ENCODE assay signal across 25 cellular contexts in the genomic region with DNA sequence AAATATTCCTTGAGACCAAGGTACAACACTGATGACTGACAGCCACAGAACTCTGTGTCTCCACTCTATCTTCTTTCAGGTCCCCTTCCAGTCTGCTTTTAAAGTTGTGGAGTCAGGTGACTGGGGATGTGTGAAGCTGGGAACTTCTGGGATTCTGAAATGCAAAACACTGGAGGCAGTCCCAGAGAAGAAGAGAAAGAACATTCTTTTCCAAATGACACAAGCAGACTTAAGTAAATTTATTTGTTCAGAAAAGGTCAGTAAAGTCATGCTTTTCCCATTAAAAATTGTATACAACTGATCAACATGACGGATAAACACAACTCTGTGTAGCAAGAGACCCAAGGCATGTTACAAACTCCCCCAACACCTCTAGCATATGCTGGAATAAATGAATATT.
DNase-seq lines count a peak whose midpoint lies in the region; ATAC-seq and TF ChIP-seq lines count a peak whose summit lies in the region.
"Had no signal": no experiment of that assay in that cellular context is flagged by ENCODE, and none has a peak within 500 bp of the region (broad histone marks: within the 10 kb centered on the region; RNA-seq: fewer than 3 reads in every experiment).

No MANE protein-coding gene starts in this region.

- TF ChIP-seq CTCF in dorsolateral prefrontal cortex (IDR thresholded peaks at IDR 0.05 in 54 of 56, conservative IDR thresholded peaks at IDR 0.05 in 2 of 56; ENCODE audit: low read depth in 1 of 56, partially characterized antibody in 56 of 56) (no peak), smooth muscle cell (IDR thresholded peaks at IDR 0.05; ENCODE audit: borderline replicate concordance, insufficient read depth, poor library complexity, severe bottlenecking) (no peak)

- H3K27me3 ChIP-seq in dorsolateral prefrontal cortex (no peaks in the 10 kb centered on the region), smooth muscle cell (ENCODE audit: low read depth) (no peaks in the 10 kb centered on the region)
- H3K27me3 ChIP-seq: neutrophil, right lobe of liver, SJSA1, tibial artery had no signal

- H3K27ac ChIP-seq in dorsolateral prefrontal cortex (peak overlapping the region; percentile 49 to 100 (median 95)), smooth muscle cell (ENCODE audit: low read depth) (peak overlapping the region; percentile 83)
- H3K27ac ChIP-seq: C4-2B, neutrophil, right lobe of liver, SJSA1 had no signal

- no peaks in the 10 kb centered on the region for H3K9me3 Mint-ChIP-seq in activated CD8-positive, alpha-beta memory T cell treated with anti-CD3 and anti-CD28 coated beads, Interleukin-2, amount 10 ng/mL, durations not matched to agents 7 days and 5 days (ENCODE audit: low read depth)
- H3K9me3 Mint-ChIP-seq in activated T-helper 17 cell treated with anti-CD3 and anti-CD28 coated beads, Interleukin-2, amount 50 U/mL, for 72 hours: no peaks in the 10 kb centered on the region

- H3K36me3 Mint-ChIP-seq in activated CD8-positive, alpha-beta memory T cell treated with anti-CD3 and anti-CD28 coated beads, Interleukin-2, amount 10 ng/mL, durations not matched to agents 7 days and 5 days: peaks cover 3% of the 10 kb centered on the region
- no peaks in the 10 kb centered on the region for H3K36me3 Mint-ChIP-seq in activated T-helper 17 cell treated with anti-CD3 and anti-CD28 coated beads, Interleukin-2, amount 50 U/mL, for 72 hours (ENCODE audit: low read depth)

- no peaks in the 10 kb centered on the region for H3K9me3 ChIP-seq in smooth muscle cell (replicated peaks; ENCODE audit: low read depth)
- H3K9me3 ChIP-seq: A549, HAP-1, neutrophil, right lobe of liver, SJSA1, tibial artery had no signal

- no peaks in the 10 kb centered on the region for H3K36me3 ChIP-seq in smooth muscle cell (ENCODE audit: low read depth)
- H3K36me3 ChIP-seq: HAP-1, neutrophil, right lobe of liver, SJSA1, tibial artery had no signal

- 68% methylated on average over 1 of the region's 1 CpG for WGBS in smooth muscle cell (ENCODE audit: low lambda C conversion rate)

- no peak overlapping the region for H3K4me2 ChIP-seq in smooth muscle cell
- H3K4me2 ChIP-seq: A549 had no signal

- peaks cover 3% of the 10 kb centered on the region for H3F3A ChIP-seq in smooth muscle cell (ENCODE audit: low read depth)

- no peaks in the 10 kb centered on the region for H3K79me2 ChIP-seq in smooth muscle cell (ENCODE audit: low read depth)

- no peak overlapping the region for H3K27ac Mint-ChIP-seq in activated CD8-positive, alpha-beta memory T cell treated with anti-CD3 and anti-CD28 coated beads, Interleukin-2, amount 10 ng/mL, durations not matched to agents 7 days and 5 days
- H3K27ac Mint-ChIP-seq in activated T-helper 17 cell treated with anti-CD3 and anti-CD28 coated beads, Interleukin-2, amount 50 U/mL, for 72 hours: no peak overlapping the region

- no peak overlapping the region for H2AFZ ChIP-seq in smooth muscle cell (ENCODE audit: low read depth)

- no peak for ATAC-seq in activated CD8-positive, alpha-beta memory T cell treated with anti-CD3 and anti-CD28 coated beads, Interleukin-2, amount 10 ng/mL, durations not matched to agents 7 days and 5 days
- ATAC-seq in activated T-helper 17 cell treated with anti-CD3 and anti-CD28 coated beads, Interleukin-2, amount 50 U/mL, for 72 hours (replicated peaks): no peak
- ATAC-seq: A549, right lobe of liver had no signal

- H4K20me1 ChIP-seq in smooth muscle cell (ENCODE audit: low read depth): no peaks in the 10 kb centered on the region

- H3K4me3 ChIP-seq in dorsolateral prefrontal cortex (peak overlapping the region in 1 of 59 donors; percentile 4), smooth muscle cell (no peak overlapping the region)
- H3K4me3 ChIP-seq: A549, HAP-1, right lobe of liver, SJSA1, tibial artery had no signal

- H3K27me3 Mint-ChIP-seq in activated CD8-positive, alpha-beta memory T cell treated with anti-CD3 and anti-CD28 coated beads, Interleukin-2, amount 10 ng/mL, durations not matched to agents 7 days and 5 days: peaks cover 7% of the 10 kb centered on the region
- no peaks in the 10 kb centered on the region for H3K27me3 Mint-ChIP-seq in activated T-helper 17 cell treated with anti-CD3 and anti-CD28 coated beads, Interleukin-2, amount 50 U/mL, for 72 hours

- DNase-seq in ELF-1 (ENCODE audit: low read depth, low spot score) (peak; percentile 30), dorsolateral prefrontal cortex (no peak), medulla oblongata (ENCODE audit: extremely low spot score) (peak; percentile 55), smooth muscle cell (lab: John Stamatoyannopoulos, UW; ENCODE audit: unreplicated experiment) (no peak), NCI-H345 (lab: John Stamatoyannopoulos, UW) (no peak)
- no peak for DNase-seq in activated CD8-positive, alpha-beta memory T cell treated with anti-CD3 and anti-CD28 coated beads, Interleukin-2, amount 10 ng/mL, durations not matched to agents 7 days and 5 days
- no peak for DNase-seq in activated naive CD4-positive, alpha-beta T cell (lab: John Stamatoyannopoulos, UW)
- DNase-seq: activated CD4-positive, CD25-positive, alpha-beta regulatory T cell treated with anti-CD3 and anti-CD28 coated beads, Interleukin-2, amount 50 U/mL, for 72 hours; activated gamma-delta T cell treated with Interleukin-2 at 50 U/mL for 16 hours; aorta; DMS 273 treated with DMSO at 0.1 percent for 48 hours; glutamatergic neuron; KG1; mesendoderm; NCI-H1048; NCI-H526 treated with DMSO at 0.1 percent for 48 hours; right lobe of liver; stimulated activated CD4-positive, alpha-beta T cell treated with anti-CD3 and anti-CD28 coated beads, Interleukin-2, amount 100 ng/mL, for 48 hours; tibial artery had no signal

- no peak overlapping the region for H3K9ac ChIP-seq in smooth muscle cell (ENCODE audit: low read depth)

- intact Hi-C loops in dorsolateral prefrontal cortex (cut with DNase I): loop anchor here in 1 of 2 donors (5.0 kb wide), 2 partner anchors 36 to 96 kb away; a partner anchor contains a TSS

- CTCF ChIA-PET in activated CD8-positive, alpha-beta memory T cell treated with anti-CD3 and anti-CD28 coated beads, Interleukin-2, amount 10 ng/mL, durations not matched to agents 7 days and 5 days (lab: Charles Lee): interaction anchor here (1.9 kb wide), 1 partner anchor 98 kb away, joined by 4 read pairs; a partner anchor contains a TSS

- H3K4me1 Mint-ChIP-seq in activated CD8-positive, alpha-beta memory T cell treated with anti-CD3 and anti-CD28 coated beads, Interleukin-2, amount 10 ng/mL, durations not matched to agents 7 days and 5 days: peaks cover 10% of the 10 kb centered on the region
- no peaks in the 10 kb centered on the region for H3K4me1 Mint-ChIP-seq in activated T-helper 17 cell treated with anti-CD3 and anti-CD28 coated beads, Interleukin-2, amount 50 U/mL, for 72 hours

- H3K4me1 ChIP-seq in smooth muscle cell (ENCODE audit: low read depth): peaks cover 24% of the 10 kb centered on the region
- H3K4me1 ChIP-seq: SJSA1 had no signal

- no peak overlapping the region for H3K4me3 Mint-ChIP-seq in activated CD8-positive, alpha-beta memory T cell treated with anti-CD3 and anti-CD28 coated beads, Interleukin-2, amount 10 ng/mL, durations not matched to agents 7 days and 5 days
- no peak overlapping the region for H3K4me3 Mint-ChIP-seq in activated T-helper 17 cell treated with anti-CD3 and anti-CD28 coated beads, Interleukin-2, amount 50 U/mL, for 72 hours

Comparison
In these comparisons a context has a peak if more than half of its experiments do, and no peak if none do; other contexts are left out.
1. DNase-seq: peak in ELF-1 (single experiment) and medulla oblongata (single experiment); none in dorsolateral prefrontal cortex (0 of 10), smooth muscle cell (single experiment), NCI-H345 (single experiment), activated CD8-positive, alpha-beta memory T cell treated with anti-CD3 and anti-CD28 coated beads, Interleukin-2, amount 10 ng/mL, durations not matched to agents 7 days and 5 days (single experiment) and activated naive CD4-positive, alpha-beta T cell (0 of 4).